ENCODE assay signal across 1 cellular context in genomic region chr5:10423009-10423408, GRCh38.
TF ChIP-seq lines count a peak whose summit lies in the region.

No MANE protein-coding gene starts in this region.

TF ChIP-seq in GM12878, 131 proteins besides CTCF, POLR2A, EP300 and RAD21:
- TF ChIP-seq ZNF687 (IDR thresholded peaks at IDR 0.05) (no peak), FOS (IDR thresholded peaks at IDR 0.05; ENCODE audit: borderline replicate concordance, extremely low read depth, insufficient read length) (no peak), FOXK2 (IDR thresholded peaks at IDR 0.05) (no peak), SIN3A (IDR thresholded peaks at IDR 0.05; ENCODE audit: low read depth, low read length) (no peak), KLF5 (IDR thresholded peaks at IDR 0.05; ENCODE audit: partially characterized antibody) (no peak), ATF7 (IDR thresholded peaks at IDR 0.05; ENCODE audit: low read depth) (no peak), USF2 (IDR thresholded peaks at IDR 0.05; ENCODE audit: borderline replicate concordance, low read depth, low read length) (no peak), ZSCAN29 (IDR thresholded peaks at IDR 0.05) (no peak), TCF12 (IDR thresholded peaks at IDR 0.05; ENCODE audit: low read depth, low read length) (no peak), YBX1 (IDR thresholded peaks at IDR 0.05) (no peak)
TF ChIP-seq in GM12878: peak in this region for 0.
